ENCODE assay signal across 2 cellular contexts in genomic region chr5:58491216-58491892, GRCh38.
A peak's percentile ranks its signal among the peaks of the same experiment; 100 is the strongest.
TF ChIP-seq lines count a peak whose summit lies in the region.

Gene GAPT, plus strand, starts transcription at chr5:58491435. Its CDS starts 3,102 bp downstream, at chr5:58494537.

TF ChIP-seq in GM12878, 131 proteins besides CTCF, POLR2A, EP300 and RAD21:
- TF ChIP-seq EED (IDR thresholded peaks at IDR 0.05; ENCODE audit: low read depth) (no peak), NRF1 (conservative IDR thresholded peaks at IDR 0.05; ENCODE audit: low read depth, low read length) (no peak), CREB1 (IDR thresholded peaks at IDR 0.05; ENCODE audit: low read depth) (no peak), MEF2B (IDR thresholded peaks at IDR 0.05; ENCODE audit: partially characterized antibody, poor library complexity, severe bottlenecking) (no peak), ZBTB4 (CRISPR knock-in tag; IDR thresholded peaks at IDR 0.05) (no peak), IRF4 (IDR thresholded peaks at IDR 0.05; ENCODE audit: low read depth, low read length) (no peak), IKZF2 (IDR thresholded peaks at IDR 0.05) (0 out of 4 replicates have a peak, but pooled peaks have one; percentile 16 to 27), TCF7 (IDR thresholded peaks at IDR 0.05; ENCODE audit: borderline replicate concordance) (no peak), SIN3A (IDR thresholded peaks at IDR 0.05; ENCODE audit: low read depth, low read length) (no peak), SPI1 (IDR thresholded peaks at IDR 0.05; ENCODE audit: borderline replicate concordance, insufficient read depth, low read depth, low read length) (peak; percentile 32; the same call in 1 of the 2 replicates), SUZ12 (IDR thresholded peaks at IDR 0.05; ENCODE audit: unreplicated experiment) (no peak), KAT2A (conservative IDR thresholded peaks at IDR 0.05; ENCODE audit: control insufficient read depth, low read depth, low read length) (no peak), SRF (IDR thresholded peaks at IDR 0.05; ENCODE audit: low read depth in 2 of 2, low read length in 2 of 2) (no peak), FOXM1 (IDR thresholded peaks at IDR 0.05; ENCODE audit: low read depth, low read length) (no peak)
- TF ChIP-seq, protein P1, sequence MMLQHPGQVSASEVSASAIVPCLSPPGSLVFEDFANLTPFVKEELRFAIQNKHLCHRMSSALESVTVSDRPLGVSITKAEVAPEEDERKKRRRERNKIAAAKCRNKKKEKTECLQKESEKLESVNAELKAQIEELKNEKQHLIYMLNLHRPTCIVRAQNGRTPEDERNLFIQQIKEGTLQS (IDR thresholded peaks at IDR 0.05; ENCODE audit: borderline replicate concordance, extremely low read depth, low read depth, low read length), result no peak
TF ChIP-seq in GM12878: peak in this region for 2.

TF ChIP-seq in HepG2, 621 proteins besides CTCF, POLR2A, EP300 and RAD21 (continued from another document):
- no peak for TF ChIP-seq ZNF225 (CRISPR knock-in tag; IDR thresholded peaks at IDR 0.05)
- TF ChIP-seq NAIF1 (CRISPR knock-in tag; IDR thresholded peaks at IDR 0.05; ENCODE audit: borderline replicate concordance), result no peak
- TF ChIP-seq ZNF333 (CRISPR knock-in tag; IDR thresholded peaks at IDR 0.05; ENCODE audit: borderline replicate concordance), result no peak
- TF ChIP-seq ZBTB49 (CRISPR knock-in tag; IDR thresholded peaks at IDR 0.05; ENCODE audit: borderline replicate concordance), result no peak
- TF ChIP-seq, protein P2, sequence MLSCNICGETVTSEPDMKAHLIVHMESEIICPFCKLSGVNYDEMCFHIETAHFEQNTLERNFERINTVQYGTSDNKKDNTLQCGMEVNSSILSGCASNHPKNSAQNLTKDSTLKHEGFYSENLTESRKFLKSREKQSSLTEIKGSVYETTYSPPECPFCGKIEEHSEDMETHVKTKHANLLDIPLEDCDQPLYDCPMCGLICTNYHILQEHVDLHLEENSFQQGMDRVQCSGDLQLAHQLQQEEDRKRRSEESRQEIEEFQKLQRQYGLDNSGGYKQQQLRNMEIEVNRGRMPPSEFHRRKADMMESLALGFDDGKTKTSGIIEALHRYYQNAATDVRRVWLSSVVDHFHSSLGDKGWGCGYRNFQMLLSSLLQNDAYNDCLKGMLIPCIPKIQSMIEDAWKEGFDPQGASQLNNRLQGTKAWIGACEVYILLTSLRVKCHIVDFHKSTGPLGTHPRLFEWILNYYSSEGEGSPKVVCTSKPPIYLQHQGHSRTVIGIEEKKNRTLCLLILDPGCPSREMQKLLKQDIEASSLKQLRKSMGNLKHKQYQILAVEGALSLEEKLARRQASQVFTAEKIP (CRISPR knock-in tag; IDR thresholded peaks at IDR 0.05; ENCODE audit: borderline replicate concordance), result no peak
- TF ChIP-seq, protein P3, sequence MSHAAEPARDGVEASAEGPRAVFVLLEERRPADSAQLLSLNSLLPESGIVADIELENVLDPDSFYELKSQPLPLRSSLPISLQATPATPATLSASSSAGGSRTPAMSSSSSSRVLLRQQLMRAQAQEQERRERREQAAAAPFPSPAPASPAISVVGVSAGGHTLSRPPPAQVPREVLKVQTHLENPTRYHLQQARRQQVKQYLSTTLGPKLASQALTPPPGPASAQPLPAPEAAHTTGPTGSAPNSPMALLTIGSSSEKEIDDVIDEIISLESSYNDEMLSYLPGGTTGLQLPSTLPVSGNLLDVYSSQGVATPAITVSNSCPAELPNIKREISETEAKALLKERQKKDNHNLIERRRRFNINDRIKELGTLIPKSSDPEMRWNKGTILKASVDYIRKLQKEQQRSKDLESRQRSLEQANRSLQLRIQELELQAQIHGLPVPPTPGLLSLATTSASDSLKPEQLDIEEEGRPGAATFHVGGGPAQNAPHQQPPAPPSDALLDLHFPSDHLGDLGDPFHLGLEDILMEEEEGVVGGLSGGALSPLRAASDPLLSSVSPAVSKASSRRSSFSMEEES (CRISPR knock-in tag; IDR thresholded peaks at IDR 0.05), result no peak
- no peak for TF ChIP-seq FOXK2 (IDR thresholded peaks at IDR 0.05)
- TF ChIP-seq ARNT (IDR thresholded peaks at IDR 0.05), result no peak
- TF ChIP-seq NFYB (CRISPR knock-in tag; IDR thresholded peaks at IDR 0.05), result no peak
- no peak for TF ChIP-seq ZNF460 (CRISPR knock-in tag; IDR thresholded peaks at IDR 0.05; ENCODE audit: borderline replicate concordance)
- TF ChIP-seq, protein P4, sequence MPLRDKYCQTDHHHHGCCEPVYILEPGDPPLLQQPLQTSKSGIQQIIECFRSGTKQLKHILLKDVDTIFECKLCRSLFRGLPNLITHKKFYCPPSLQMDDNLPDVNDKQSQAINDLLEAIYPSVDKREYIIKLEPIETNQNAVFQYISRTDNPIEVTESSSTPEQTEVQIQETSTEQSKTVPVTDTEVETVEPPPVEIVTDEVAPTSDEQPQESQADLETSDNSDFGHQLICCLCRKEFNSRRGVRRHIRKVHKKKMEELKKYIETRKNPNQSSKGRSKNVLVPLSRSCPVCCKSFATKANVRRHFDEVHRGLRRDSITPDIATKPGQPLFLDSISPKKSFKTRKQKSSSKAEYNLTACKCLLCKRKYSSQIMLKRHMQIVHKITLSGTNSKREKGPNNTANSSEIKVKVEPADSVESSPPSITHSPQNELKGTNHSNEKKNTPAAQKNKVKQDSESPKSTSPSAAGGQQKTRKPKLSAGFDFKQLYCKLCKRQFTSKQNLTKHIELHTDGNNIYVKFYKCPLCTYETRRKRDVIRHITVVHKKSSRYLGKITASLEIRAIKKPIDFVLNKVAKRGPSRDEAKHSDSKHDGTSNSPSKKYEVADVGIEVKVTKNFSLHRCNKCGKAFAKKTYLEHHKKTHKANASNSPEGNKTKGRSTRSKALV (CRISPR knock-in tag; IDR thresholded peaks at IDR 0.05), result no peak
- TF ChIP-seq, protein P5, sequence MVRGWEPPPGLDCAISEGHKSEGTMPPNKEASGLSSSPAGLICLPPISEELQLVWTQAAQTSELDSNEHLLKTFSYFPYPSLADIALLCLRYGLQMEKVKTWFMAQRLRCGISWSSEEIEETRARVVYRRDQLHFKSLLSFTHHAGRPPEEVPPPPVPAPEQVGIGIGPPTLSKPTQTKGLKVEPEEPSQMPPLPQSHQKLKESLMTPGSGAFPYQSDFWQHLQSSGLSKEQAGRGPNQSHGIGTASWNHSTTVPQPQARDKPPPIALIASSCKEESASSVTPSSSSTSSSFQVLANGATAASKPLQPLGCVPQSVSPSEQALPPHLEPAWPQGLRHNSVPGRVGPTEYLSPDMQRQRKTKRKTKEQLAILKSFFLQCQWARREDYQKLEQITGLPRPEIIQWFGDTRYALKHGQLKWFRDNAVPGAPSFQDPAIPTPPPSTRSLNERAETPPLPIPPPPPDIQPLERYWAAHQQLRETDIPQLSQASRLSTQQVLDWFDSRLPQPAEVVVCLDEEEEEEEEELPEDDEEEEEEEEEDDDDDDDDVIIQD (CRISPR knock-in tag; IDR thresholded peaks at IDR 0.05; ENCODE audit: low read depth), result no peak
- TF ChIP-seq, protein P6, sequence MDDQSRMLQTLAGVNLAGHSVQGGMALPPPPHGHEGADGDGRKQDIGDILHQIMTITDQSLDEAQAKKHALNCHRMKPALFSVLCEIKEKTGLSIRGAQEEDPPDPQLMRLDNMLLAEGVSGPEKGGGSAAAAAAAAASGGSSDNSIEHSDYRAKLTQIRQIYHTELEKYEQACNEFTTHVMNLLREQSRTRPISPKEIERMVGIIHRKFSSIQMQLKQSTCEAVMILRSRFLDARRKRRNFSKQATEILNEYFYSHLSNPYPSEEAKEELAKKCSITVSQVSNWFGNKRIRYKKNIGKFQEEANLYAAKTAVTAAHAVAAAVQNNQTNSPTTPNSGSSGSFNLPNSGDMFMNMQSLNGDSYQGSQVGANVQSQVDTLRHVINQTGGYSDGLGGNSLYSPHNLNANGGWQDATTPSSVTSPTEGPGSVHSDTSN (CRISPR knock-in tag; IDR thresholded peaks at IDR 0.05; ENCODE audit: borderline replicate concordance), result no peak
- no peak for TF ChIP-seq ZNF235 (CRISPR knock-in tag; IDR thresholded peaks at IDR 0.05; ENCODE audit: borderline replicate concordance)
- TF ChIP-seq KMT2B (CRISPR knock-in tag; IDR thresholded peaks at IDR 0.05), result no peak
- no peak for TF ChIP-seq ZNF547 (CRISPR knock-in tag; IDR thresholded peaks at IDR 0.05)
- TF ChIP-seq MATR3 (CRISPR knock-in tag; IDR thresholded peaks at IDR 0.05), result no peak
- no peak for TF ChIP-seq REL (CRISPR knock-in tag; conservative IDR thresholded peaks at IDR 0.05)
